ENCODE assay signal across 20 cellular contexts in genomic region chr19:28341810-28342350, GRCh38.
A peak's percentile ranks its signal among the peaks of the same experiment; 100 is the strongest.
DNase-seq lines count a peak whose midpoint lies in the region; ATAC-seq, FAIRE-seq and TF ChIP-seq lines count a peak whose summit lies in the region.
"Had no signal": no experiment of that assay in that cellular context is flagged by ENCODE, and none has a peak within 500 bp of the region (broad histone marks: within the 10 kb centered on the region; RNA-seq: fewer than 3 reads in every experiment).

No MANE protein-coding gene starts in this region.

- POLR2A ChIA-PET in HepG2 (lab: Yijun Ruan, JAX) = no interaction called here

- TF ChIP-seq RAD21 in HepG2 (CRISPR knock-in tag; IDR thresholded peaks at IDR 0.05) = no peak
- no peak for TF ChIP-seq RAD21 in Ishikawa (IDR thresholded peaks at IDR 0.05; ENCODE audit: low read depth)

- CTCF ChIA-PET in HepG2 (lab: Yijun Ruan, JAX; ENCODE audit: low intra/inter-chr PET ratio, low total read pairs) = no interaction called here

- DNase-seq in HepG2 (ENCODE audit: low spot score) (no peak), right lobe of liver (no peak), esophagus muscularis mucosa (ENCODE audit: extremely low spot score) (peak; percentile 68), HK-2 (ENCODE audit: unreplicated experiment) (no peak), gastrocnemius medialis (no peak), SJCRH30 (no peak)
- DNase-seq: AML-193; Caco-2; Calu3; CD4-positive, alpha-beta T cell; CD8-positive, alpha-beta T cell; DMS79 treated with DMSO at 0.1 percent for 48 hours; GF-D8 had no signal

- no peak overlapping the region for H3K4me2 ChIP-seq in HepG2 (ENCODE audit: low read depth, low read length)
- H3K4me2 ChIP-seq: A549; BLaER1 treated with 17β-estradiol and CSF1 and Interleukin-3, amounts not matched to agents 10 nM and 100 nM had no signal

- 35% methylated on average over 5 of the region's 5 CpGs for WGBS in HepG2 (ENCODE audit: low lambda C conversion rate)
- WGBS in right lobe of liver (ENCODE audit: insufficient coverage, low coverage, low lambda C conversion rate, missing lambda C conversion rate) = 24% methylated on average over 3 of the region's 5 CpGs
- WGBS in esophagus muscularis mucosa = 85% methylated on average over 5 of the region's 5 CpGs

- H3K27me3 ChIP-seq in HepG2 (ENCODE audit: control insufficient read depth in 1 of 2, insufficient read depth in 2 of 2, low read length in 2 of 2) = no peaks in the 10 kb centered on the region
- H3K27me3 ChIP-seq in right lobe of liver = no peaks in the 10 kb centered on the region
- peaks cover 0 to 22% (median 0%) of the 10 kb centered on the region in 4 donors for H3K27me3 ChIP-seq in esophagus muscularis mucosa
- no peaks in the 10 kb centered on the region for H3K27me3 ChIP-seq in gastrocnemius medialis
- no peaks in the 10 kb centered on the region for H3K27me3 ChIP-seq in SJCRH30
- H3K27me3 ChIP-seq: BLaER1 treated with 17β-estradiol and CSF1 and Interleukin-3, amounts not matched to agents 10 nM and 100 nM had no signal

- no TSS peak for BruUV-seq in HepG2 (replicated peaks; lab: Mats Ljungman, UMichigan)

- no peak for TF ChIP-seq EP300 in HepG2 (IDR thresholded peaks at IDR 0.05; ENCODE audit: low read depth in 2 of 2, low read length in 2 of 2)
- no peak for TF ChIP-seq EP300 in HepG2 (CRISPR knock-in tag; IDR thresholded peaks at IDR 0.05; ENCODE audit: borderline replicate concordance)
- TF ChIP-seq EP300 in Ishikawa (IDR thresholded peaks at IDR 0.05; ENCODE audit: borderline replicate concordance) = no peak
- TF ChIP-seq EP300 in esophagus muscularis mucosa (IDR thresholded peaks at IDR 0.05) = no peak

- in situ Hi-C loops in HepG2 (cut with HindIII; ENCODE audit: extremely low pct_ligation_motif_present, low pct_unique_long_range_greater_than_20kb) = no loop called here
- in situ Hi-C loops in gastrocnemius medialis (cut with MboI; ENCODE audit: low sequenced_read_pairs in 4 of 4) = no loop called here

- H4K20me1 ChIP-seq in HepG2 (ENCODE audit: insufficient read depth, low read length) = no peaks in the 10 kb centered on the region
- H4K20me1 ChIP-seq: BLaER1 treated with 17β-estradiol and CSF1 and Interleukin-3, amounts not matched to agents 10 nM and 100 nM had no signal

- no peaks in the 10 kb centered on the region for H3K4me1 ChIP-seq in HepG2 (ENCODE audit: insufficient read depth, low read length)
- H3K4me1 ChIP-seq in right lobe of liver = no peaks in the 10 kb centered on the region
- H3K4me1 ChIP-seq in esophagus muscularis mucosa = no peaks in the 10 kb centered on the region
- H3K4me1 ChIP-seq in gastrocnemius medialis = no peaks in the 10 kb centered on the region
- H3K4me1 ChIP-seq in SJCRH30 = no peaks in the 10 kb centered on the region
- H3K4me1 ChIP-seq: A549, Caco-2 had no signal

- TF ChIP-seq CTCF in HepG2 (CRISPR knock-in tag; IDR thresholded peaks at IDR 0.05) (no peak), right lobe of liver (IDR thresholded peaks at IDR 0.05) (no peak), esophagus muscularis mucosa (IDR thresholded peaks at IDR 0.05) (no peak), gastrocnemius medialis (IDR thresholded peaks at IDR 0.05 in 4 of 5, conservative IDR thresholded peaks at IDR 0.05 in 1 of 5) (no peak)

- H3K9ac ChIP-seq in HepG2 (ENCODE audit: insufficient read depth, low read depth, low read length) = no peak overlapping the region
- H3K9ac ChIP-seq: BLaER1 treated with 17β-estradiol and CSF1 and Interleukin-3, amounts not matched to agents 10 nM and 100 nM had no signal

- FAIRE-seq in HepG2 (lab: Jason Lieb, UNC) = no peak
- FAIRE-seq: A549, G401.6, GM12891 had no signal

- H3K4me3 ChIP-seq in HepG2 (replicated peaks in 1 of 3; ENCODE audit: insufficient read depth in 1 of 3, low read depth in 2 of 3, low read length in 3 of 3) (no peak overlapping the region), right lobe of liver (no peak overlapping the region), esophagus muscularis mucosa (no peak overlapping the region), gastrocnemius medialis (no peak overlapping the region), SJCRH30 (no peak overlapping the region)
- H3K4me3 ChIP-seq: A549; BLaER1 treated with 17β-estradiol and CSF1 and Interleukin-3, amounts not matched to agents 10 nM and 100 nM had no signal

- H3K27ac ChIP-seq in HepG2 (ENCODE audit: extremely low read length, insufficient read depth, low read length) (no peak overlapping the region), right lobe of liver (no peak overlapping the region), esophagus muscularis mucosa (replicated peaks in 1 of 4) (no peak overlapping the region), gastrocnemius medialis (no peak overlapping the region), SJCRH30 (no peak overlapping the region)
- H3K27ac ChIP-seq: 22Rv1; A549; BLaER1 treated with 17β-estradiol and CSF1 and Interleukin-3, amounts not matched to agents 10 nM and 100 nM; C4-2B had no signal

- no peaks in the 10 kb centered on the region for H3K36me3 ChIP-seq in HepG2 (replicated peaks in 1 of 2; ENCODE audit: control insufficient read depth in 1 of 2, insufficient read depth in 2 of 2, low read length in 2 of 2)
- no peaks in the 10 kb centered on the region for H3K36me3 ChIP-seq in right lobe of liver
- H3K36me3 ChIP-seq in esophagus muscularis mucosa = no peaks in the 10 kb centered on the region
- no peaks in the 10 kb centered on the region for H3K36me3 ChIP-seq in gastrocnemius medialis
- H3K36me3 ChIP-seq in SJCRH30 = no peaks in the 10 kb centered on the region
- H3K36me3 ChIP-seq: BLaER1 treated with 17β-estradiol and CSF1 and Interleukin-3, amounts not matched to agents 10 nM and 100 nM had no signal

- no peak overlapping the region for H2AFZ ChIP-seq in HepG2 (ENCODE audit: low read length)

- intact Hi-C loops in HepG2 (cut with micrococcal nuclease; ENCODE audit: unreplicated experiment) (no loop called here), right lobe of liver (cut with DNase I) (no loop called here), esophagus muscularis mucosa (cut with DNase I) (no loop called here), gastrocnemius medialis (cut with DNase I; ENCODE audit: low total_unique reads) (no loop called here)

- no peaks in the 10 kb centered on the region for H3K79me2 ChIP-seq in HepG2 (ENCODE audit: insufficient read depth, low read length)

- no peak for ATAC-seq in HepG2
- no peak for ATAC-seq in right lobe of liver
- no peak for ATAC-seq in gastrocnemius medialis
- ATAC-seq: A549; CD8-positive, alpha-beta T cell had no signal

- TF ChIP-seq POLR2A in HepG2 (IDR thresholded peaks at IDR 0.05; ENCODE audit: insufficient read depth in 1 of 2, low read depth in 2 of 2, low read length in 2 of 2) (no peak), right lobe of liver (IDR thresholded peaks at IDR 0.05) (no peak), esophagus muscularis mucosa (IDR thresholded peaks at IDR 0.05; ENCODE audit: low read depth) (no peak), gastrocnemius medialis (IDR thresholded peaks at IDR 0.05) (no peak)

- peaks cover 88% of the 10 kb centered on the region for H3K9me3 ChIP-seq in HepG2 (ENCODE audit: low read length)
- H3K9me3 ChIP-seq in right lobe of liver = no peaks in the 10 kb centered on the region
- peaks cover 0 to 31% (median 3%) of the 10 kb centered on the region in 4 donors for H3K9me3 ChIP-seq in esophagus muscularis mucosa
- no peaks in the 10 kb centered on the region for H3K9me3 ChIP-seq in gastrocnemius medialis
- H3K9me3 ChIP-seq in SJCRH30 (replicated peaks) = no peaks in the 10 kb centered on the region
- H3K9me3 ChIP-seq: Caco-2 had no signal

TF ChIP-seq in HepG2, 621 proteins besides CTCF, POLR2A, EP300 and RAD21:
- TF ChIP-seq EZH2 (conservative IDR thresholded peaks at IDR 0.05; ENCODE audit: low read depth, low read length) (no peak), MNT (IDR thresholded peaks at IDR 0.05) (peak; percentile 91), LCORL (IDR thresholded peaks at IDR 0.05) (peak; percentile 53), LCORL (CRISPR knock-in tag; IDR thresholded peaks at IDR 0.05) (no peak), ATF7 (IDR thresholded peaks at IDR 0.05) (no peak), ATF7 (CRISPR knock-in tag; IDR thresholded peaks at IDR 0.05) (no peak)

TF ChIP-seq in Ishikawa, 13 proteins besides CTCF, POLR2A, EP300 and RAD21:
- TF ChIP-seq MAX (IDR thresholded peaks at IDR 0.05) = no peak
- peak; percentile 30; the same call in 1 of the 2 replicates for TF ChIP-seq NFIC (IDR thresholded peaks at IDR 0.05)
